13 cellular contexts compared by ENCODE assay signal in genomic region chr2:86139981-86140380, GRCh38.
"Had no signal": no experiment of that assay in that cellular context is flagged by ENCODE, and none has a peak within 500 bp of the region (broad histone marks: within the 10 kb centered on the region; RNA-seq: fewer than 3 reads in every experiment).

No MANE protein-coding gene starts in this region.

- H3K4me1 ChIP-seq: parathyroid adenoma, right atrium auricular region, thyroid gland, uterus had no signal

- H3K27me3 ChIP-seq: body of pancreas, right atrium auricular region, thyroid gland, uterus had no signal

- H3K9me3 ChIP-seq: body of pancreas, right atrium auricular region, thyroid gland, uterus had no signal

- H3K9ac ChIP-seq: parathyroid adenoma had no signal

- H3K27ac ChIP-seq: body of pancreas, parathyroid adenoma, right atrium auricular region, thyroid gland, uterus had no signal

- DNase-seq: activated CD8-positive, alpha-beta memory T cell treated with anti-CD3 and anti-CD28 coated beads for 24 hours; activated gamma-delta T cell treated with Interleukin-2 at 50 U/mL for 16 hours; amniotic stem cell; body of pancreas; erythroblast; hypothalamus; kidney glomerular epithelial cell; mesendoderm; thyroid gland; uterus had no signal

- H3K4me3 ChIP-seq: body of pancreas, right atrium auricular region, skin epidermis, thyroid gland, uterus had no signal

- H3K36me3 ChIP-seq: uterus had no signal

- ATAC-seq: body of pancreas had no signal
